In the genomic region with DNA sequence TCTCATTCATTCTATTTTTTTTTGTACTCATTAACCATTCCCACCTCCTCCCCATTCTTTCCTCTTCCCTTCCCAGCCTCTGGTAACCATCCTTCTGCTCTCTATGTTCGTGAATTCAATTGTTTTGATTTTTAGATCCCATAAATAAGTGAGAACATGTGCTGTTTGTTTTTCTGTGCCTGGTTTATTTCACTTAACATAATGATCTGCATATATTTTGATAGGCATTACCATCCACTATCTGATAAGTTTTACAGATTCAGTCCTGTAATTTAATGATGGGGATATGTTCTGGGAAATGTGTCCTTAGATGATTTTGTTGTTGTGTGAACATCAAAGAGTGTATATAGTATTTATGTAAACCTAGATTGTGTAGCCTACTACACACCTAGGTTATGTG, we compare ENCODE assay signal across 8 cellular contexts.
"Had no signal": no experiment of that assay in that cellular context is flagged by ENCODE, and none has a peak within 500 bp of the region (broad histone marks: within the 10 kb centered on the region; RNA-seq: fewer than 3 reads in every experiment).

No MANE protein-coding gene starts in this region.

- H3K27ac ChIP-seq: HL-60 had no signal

- FAIRE-seq: HepG2, HTR-8/SVneo, K562 had no signal

- H3K4me3 ChIP-seq: K562 had no signal

- ATAC-seq: HepG2, K562 had no signal

- H3K4me3 Mint-ChIP-seq: IgD-negative memory B cell had no signal

- H3K27ac Mint-ChIP-seq: IgD-negative memory B cell had no signal

- H3K36me3 Mint-ChIP-seq: IgD-negative memory B cell had no signal

- H3K4me1 Mint-ChIP-seq: IgD-negative memory B cell had no signal

- DNase-seq: IMR-90, KBM-7, KG1 had no signal
